2 cellular contexts compared by ENCODE assay signal in genomic region chr15:66706840-66707239, GRCh38.
TF ChIP-seq lines count a peak whose summit lies in the region.

No MANE protein-coding gene starts in this region.

TF ChIP-seq in SK-N-SH, 30 proteins besides CTCF, POLR2A, EP300 and RAD21 (continued from another document):
- no peak for TF ChIP-seq PBX3 (IDR thresholded peaks at IDR 0.05)
- TF ChIP-seq FOXM1 (IDR thresholded peaks at IDR 0.05; ENCODE audit: low read depth), result no peak
- TF ChIP-seq USF1 (IDR thresholded peaks at IDR 0.05; ENCODE audit: borderline replicate concordance, low read depth), result no peak
- no peak for TF ChIP-seq CHD2 (IDR thresholded peaks at IDR 0.05; ENCODE audit: low read length, partially characterized antibody)
- TF ChIP-seq RCOR1 (IDR thresholded peaks at IDR 0.05; ENCODE audit: low read length), result no peak
- TF ChIP-seq MXI1 (IDR thresholded peaks at IDR 0.05; ENCODE audit: low read depth, low read length), result no peak
- no peak for TF ChIP-seq SIN3A (IDR thresholded peaks at IDR 0.05; ENCODE audit: borderline replicate concordance, low read depth, low read length)
- no peak for TF ChIP-seq TCF12 (IDR thresholded peaks at IDR 0.05)
- no peak for TF ChIP-seq FOXJ3 (CRISPR knock-in tag; IDR thresholded peaks at IDR 0.05)
- no peak for TF ChIP-seq GATA2 (CRISPR knock-in tag; IDR thresholded peaks at IDR 0.05)
- TF ChIP-seq FOSL2 (IDR thresholded peaks at IDR 0.05; ENCODE audit: borderline replicate concordance, low read depth), result no peak
- no peak for TF ChIP-seq MEF2A (IDR thresholded peaks at IDR 0.05; ENCODE audit: borderline replicate concordance, low read depth)
- TF ChIP-seq JUND (IDR thresholded peaks at IDR 0.05), result no peak
- no peak for TF ChIP-seq TEAD4 (IDR thresholded peaks at IDR 0.05; ENCODE audit: borderline replicate concordance, insufficient read depth)
TF ChIP-seq in SK-N-SH: peak in this region for 0.

TF ChIP-seq in SK-N-SH treated with all-trans-retinoic acid at 6 μM for 48 hours, 23 proteins besides CTCF, POLR2A, EP300 and RAD21 (continued from another document):
- TF ChIP-seq CSRNP3 (CRISPR knock-in tag; IDR thresholded peaks at IDR 0.05), result no peak
